ENCODE assay signal across 8 cellular contexts in genomic region chr19:5691930-5692784, GRCh38. TPM values are rescaled to one million over a fixed set of nuclear protein-coding genes. Genes with fewer than 3 reads are reported as not detected.
DNase-seq lines count a peak whose midpoint lies in the region; ATAC-seq and TF ChIP-seq lines count a peak whose summit lies in the region.

No MANE protein-coding gene starts in this region.

- H3K4me1 Mint-ChIP-seq in activated CD4-positive, alpha-beta T cell treated with anti-CD3 and anti-CD28 coated beads, Interleukin-2, amount 10 ng/mL, durations not matched to agents 7 days and 5 days, result peaks cover 21% of the 10 kb centered on the region
- H3K4me1 Mint-ChIP-seq in activated CD4-positive, alpha-beta memory T cell treated with anti-CD3 and anti-CD28 coated beads, Interleukin-2, amount 10 ng/mL, durations not matched to agents 7 days and 5 days, result peaks cover 35% of the 10 kb centered on the region

- H3K4me2 ChIP-seq in hepatocyte, result peak overlapping the region; percentile 99

- H3K9me2 ChIP-seq in hepatocyte (replicated peaks; ENCODE audit: insufficient read depth), result no peaks in the 10 kb centered on the region

- TF ChIP-seq EP300 in suprapubic skin (IDR thresholded peaks at IDR 0.05), result no peak

- H3K79me2 ChIP-seq in hepatocyte, result peaks cover 57% of the 10 kb centered on the region

- DNase-seq in activated CD4-positive, alpha-beta T cell treated with anti-CD3 and anti-CD28 coated beads, Interleukin-2, amount 10 ng/mL, durations not matched to agents 7 days and 5 days, result no peak
- DNase-seq in activated CD4-positive, alpha-beta T cell treated with anti-CD3 and anti-CD28 coated beads for 1 hour, result no peak
- no peak for DNase-seq in activated CD4-positive, alpha-beta memory T cell treated with anti-CD3 and anti-CD28 coated beads, Interleukin-2, amount 10 ng/mL, durations not matched to agents 7 days and 5 days
- DNase-seq in hepatocyte (ENCODE audit: low spot score), result peak; percentile 4
- DNase-seq in suprapubic skin (ENCODE audit: low spot score in 2 of 2), result no peak
- DNase-seq in NK-92 treated with Interleukin-12 subunit alpha and Interleukin-12 subunit beta, amount 100 ng/mL, for 24 hours (lab: John Stamatoyannopoulos, UW), result no peak
- no peak for DNase-seq in NCI-H1417 treated with DMSO at 0.1 percent for 48 hours (lab: John Stamatoyannopoulos, UW)

- H3K4me1 ChIP-seq in hepatocyte (ENCODE audit: insufficient read depth) (peaks cover 8% of the 10 kb centered on the region), suprapubic skin (peaks cover 32% of the 10 kb centered on the region)

- TF ChIP-seq CTCF in hepatocyte (IDR thresholded peaks at IDR 0.05; ENCODE audit: poor library complexity) (no peak), suprapubic skin (IDR thresholded peaks at IDR 0.05) (no peak)

- H3K27ac ChIP-seq in hepatocyte (peak overlapping the region; percentile 96), suprapubic skin (peak overlapping the region; percentile 91)

- peaks cover 63% of the 10 kb centered on the region for H4K20me1 ChIP-seq in hepatocyte (ENCODE audit: insufficient read depth, poor library complexity, severe bottlenecking)

- H2AFZ ChIP-seq in hepatocyte, result no peak overlapping the region

- no peak for ATAC-seq in GM19035 (IDR thresholded peaks at IDR 0.05; ENCODE audit: unreplicated experiment)

- no peak for TF ChIP-seq POLR2A in suprapubic skin (IDR thresholded peaks at IDR 0.05)

- peak overlapping the region; percentile 80 for H3K27ac Mint-ChIP-seq in activated CD4-positive, alpha-beta T cell treated with anti-CD3 and anti-CD28 coated beads, Interleukin-2, amount 10 ng/mL, durations not matched to agents 7 days and 5 days
- peak overlapping the region; percentile 91 for H3K27ac Mint-ChIP-seq in activated CD4-positive, alpha-beta memory T cell treated with anti-CD3 and anti-CD28 coated beads, Interleukin-2, amount 10 ng/mL, durations not matched to agents 7 days and 5 days

- H3K9me3 ChIP-seq in hepatocyte (ENCODE audit: low read depth), result no peaks in the 10 kb centered on the region
- no peaks in the 10 kb centered on the region for H3K9me3 ChIP-seq in suprapubic skin

- H3K36me3 ChIP-seq in hepatocyte (replicated peaks; ENCODE audit: insufficient read depth, low read depth) (no peaks in the 10 kb centered on the region), suprapubic skin (peaks cover 55% of the 10 kb centered on the region)

- POLR2A ChIA-PET in activated CD4-positive, alpha-beta T cell treated with anti-CD3 and anti-CD28 coated beads, Interleukin-2, amount 10 ng/mL, durations not matched to agents 7 days and 5 days (lab: Charles Lee), result interaction anchor here (1.3 kb wide), 1 partner anchor 28 kb away, joined by 5 read pairs; the partner anchor contains the start of gene CATSPERD
- POLR2A ChIA-PET in activated CD4-positive, alpha-beta memory T cell treated with anti-CD3 and anti-CD28 coated beads, Interleukin-2, amount 10 ng/mL, durations not matched to agents 7 days and 5 days (lab: Charles Lee), result interaction anchor here (0.9 to 4.1 kb wide), 10 partner anchors 10 to 136 kb away, joined by 3 to 109 read pairs (median 8); partner anchors contain the start of genes CATSPERD, DUS3L, LONP1 and SAFB

- peak overlapping the region; percentile 69 for H3K4me3 Mint-ChIP-seq in activated CD4-positive, alpha-beta T cell treated with anti-CD3 and anti-CD28 coated beads, Interleukin-2, amount 10 ng/mL, durations not matched to agents 7 days and 5 days
- H3K4me3 Mint-ChIP-seq in activated CD4-positive, alpha-beta memory T cell treated with anti-CD3 and anti-CD28 coated beads, Interleukin-2, amount 10 ng/mL, durations not matched to agents 7 days and 5 days, result peak overlapping the region; percentile 90

- peaks cover 28% of the 10 kb centered on the region for H3K36me3 Mint-ChIP-seq in activated CD4-positive, alpha-beta T cell treated with anti-CD3 and anti-CD28 coated beads, Interleukin-2, amount 10 ng/mL, durations not matched to agents 7 days and 5 days (ENCODE audit: low read depth)
- peaks cover 50% of the 10 kb centered on the region for H3K36me3 Mint-ChIP-seq in activated CD4-positive, alpha-beta memory T cell treated with anti-CD3 and anti-CD28 coated beads, Interleukin-2, amount 10 ng/mL, durations not matched to agents 7 days and 5 days (ENCODE audit: low read depth)

- H3K9me3 Mint-ChIP-seq in activated CD4-positive, alpha-beta T cell treated with anti-CD3 and anti-CD28 coated beads, Interleukin-2, amount 10 ng/mL, durations not matched to agents 7 days and 5 days, result no peaks in the 10 kb centered on the region
- H3K9me3 Mint-ChIP-seq in activated CD4-positive, alpha-beta memory T cell treated with anti-CD3 and anti-CD28 coated beads, Interleukin-2, amount 10 ng/mL, durations not matched to agents 7 days and 5 days, result no peaks in the 10 kb centered on the region

- no peak overlapping the region for H3K4me3 ChIP-seq in hepatocyte
- peak overlapping the region; percentile 71 for H3K4me3 ChIP-seq in suprapubic skin

- no peaks in the 10 kb centered on the region for H3K27me3 Mint-ChIP-seq in activated CD4-positive, alpha-beta T cell treated with anti-CD3 and anti-CD28 coated beads, Interleukin-2, amount 10 ng/mL, durations not matched to agents 7 days and 5 days
- H3K27me3 Mint-ChIP-seq in activated CD4-positive, alpha-beta memory T cell treated with anti-CD3 and anti-CD28 coated beads, Interleukin-2, amount 10 ng/mL, durations not matched to agents 7 days and 5 days, result no peaks in the 10 kb centered on the region

- H3K27me3 ChIP-seq in hepatocyte, result no peaks in the 10 kb centered on the region
- H3K27me3 ChIP-seq in suprapubic skin, result no peaks in the 10 kb centered on the region

- CTCF ChIA-PET in activated CD4-positive, alpha-beta T cell treated with anti-CD3 and anti-CD28 coated beads, Interleukin-2, amount 10 ng/mL, durations not matched to agents 7 days and 5 days (lab: Charles Lee), result interaction anchor here (1.2 to 1.7 kb wide), 5 partner anchors 8 to 27 kb away, joined by 3 to 8 read pairs (median 5); no protein-coding TSS in a partner anchor
- CTCF ChIA-PET in activated CD4-positive, alpha-beta memory T cell treated with anti-CD3 and anti-CD28 coated beads, Interleukin-2, amount 10 ng/mL, durations not matched to agents 7 days and 5 days (lab: Charles Lee), result interaction anchor here (0.6 to 1.3 kb wide), 3 partner anchors 22 to 144 kb away, joined by 3 to 4 read pairs (median 3); no protein-coding TSS in a partner anchor

- WGBS in hepatocyte (ENCODE audit: low lambda C conversion rate, missing lambda C conversion rate), result 83% methylated on average over 35 of the region's 38 CpGs
- WGBS in suprapubic skin, result 100% methylated on average over 2 of the region's 38 CpGs

RNA-seq across cellular contexts. Expression of gene RPL36, which starts 2.1 kb away (rescaled TPM):
- 100 to 1,000 TPM; 880 to 925 TPM for total RNA-seq in activated CD4-positive, alpha-beta T cell treated with anti-CD3 and anti-CD28 coated beads, Interleukin-2, amount 10 ng/mL, durations not matched to agents 7 days and 5 days
- 1,000 to 10,000 TPM; 1,036 to 1,058 TPM for total RNA-seq in activated CD4-positive, alpha-beta memory T cell treated with anti-CD3 and anti-CD28 coated beads, Interleukin-2, amount 10 ng/mL, durations not matched to agents 7 days and 5 days
- total RNA-seq in hepatocyte, result 637 and 1,059 TPM in 2 replicates
- 917 and 990 TPM in 2 replicates for polyA plus RNA-seq in hepatocyte
- 100 to 1,000 TPM; 420 to 822 (median 688) TPM for total RNA-seq in suprapubic skin

RNA-seq across cellular contexts. Expression of gene HSD11B1L, which starts 11.3 kb away (rescaled TPM):
- total RNA-seq in activated CD4-positive, alpha-beta T cell treated with anti-CD3 and anti-CD28 coated beads, Interleukin-2, amount 10 ng/mL, durations not matched to agents 7 days and 5 days, result 1 to 10 TPM; 2.0 TPM
- total RNA-seq in activated CD4-positive, alpha-beta memory T cell treated with anti-CD3 and anti-CD28 coated beads, Interleukin-2, amount 10 ng/mL, durations not matched to agents 7 days and 5 days, result 1 to 10 TPM; 2.5 to 3.2 TPM
- 14.0 and 14.9 TPM in 2 replicates for total RNA-seq in hepatocyte
- polyA plus RNA-seq in hepatocyte, result 25.1 and 26.0 TPM in 2 replicates
- 10 to 100 TPM; 11.6 to 19.0 (median 15.1) TPM for total RNA-seq in suprapubic skin

RNA-seq across cellular contexts. Expression of gene MICOS13, which starts 11.8 kb away (rescaled TPM):
- total RNA-seq in activated CD4-positive, alpha-beta T cell treated with anti-CD3 and anti-CD28 coated beads, Interleukin-2, amount 10 ng/mL, durations not matched to agents 7 days and 5 days, result 10 to 100 TPM; 43.5 to 48.2 TPM
- total RNA-seq in activated CD4-positive, alpha-beta memory T cell treated with anti-CD3 and anti-CD28 coated beads, Interleukin-2, amount 10 ng/mL, durations not matched to agents 7 days and 5 days, result 10 to 100 TPM; 38.7 to 39.5 TPM
- total RNA-seq in hepatocyte, result 32.3 and 38.2 TPM in 2 replicates
- polyA plus RNA-seq in hepatocyte, result 120 and 157 TPM in 2 replicates
- 10 to 100 TPM; 37.2 to 67.1 (median 58.1) TPM for total RNA-seq in suprapubic skin

RNA-seq across cellular contexts. Expression of gene LONP1, which starts 27.8 kb away (rescaled TPM):
- total RNA-seq in activated CD4-positive, alpha-beta T cell treated with anti-CD3 and anti-CD28 coated beads, Interleukin-2, amount 10 ng/mL, durations not matched to agents 7 days and 5 days, result 10 to 100 TPM; 71.7 to 79.6 TPM
- total RNA-seq in activated CD4-positive, alpha-beta memory T cell treated with anti-CD3 and anti-CD28 coated beads, Interleukin-2, amount 10 ng/mL, durations not matched to agents 7 days and 5 days, result 100 to 1,000 TPM in 1 of 2 experiments, 10 to 100 TPM in 1; 98.7 to 106 TPM
- total RNA-seq in hepatocyte (61.6 and 63.0 TPM in 2 replicates), suprapubic skin (10 to 100 TPM; 42.1 to 57.4 (median 47.7) TPM)
- polyA plus RNA-seq in hepatocyte, result 79.1 and 79.2 TPM in 2 replicates

RNA-seq across cellular contexts. Expression of gene CATSPERD, which starts 28.3 kb away (rescaled TPM):
- not detected for total RNA-seq in activated CD4-positive, alpha-beta T cell treated with anti-CD3 and anti-CD28 coated beads, Interleukin-2, amount 10 ng/mL, durations not matched to agents 7 days and 5 days
- not detected for total RNA-seq in activated CD4-positive, alpha-beta memory T cell treated with anti-CD3 and anti-CD28 coated beads, Interleukin-2, amount 10 ng/mL, durations not matched to agents 7 days and 5 days
- total RNA-seq in hepatocyte (not detected in 2 replicates), suprapubic skin (under 1 TPM in 1 of 4 donors, not detected in 3; 0.24 TPM)
- polyA plus RNA-seq in hepatocyte, result not detected in 2 replicates
